10 cellular contexts compared by ENCODE assay signal in genomic region chr1:40042337-40042736, GRCh38. TPM values are rescaled to one million over a fixed set of nuclear protein-coding genes. Genes with fewer than 3 reads are reported as not detected.
A peak's percentile ranks its signal among the peaks of the same experiment; 100 is the strongest.
DNase-seq lines count a peak whose midpoint lies in the region; ATAC-seq and TF ChIP-seq lines count a peak whose summit lies in the region.
"Had no signal": no experiment of that assay in that cellular context is flagged by ENCODE, and none has a peak within 500 bp of the region (broad histone marks: within the 10 kb centered on the region; RNA-seq: fewer than 3 reads in every experiment).

No MANE protein-coding gene starts in this region.

- intact Hi-C loops in adrenal gland (cut with DNase I) = no loop called here

- no peaks in the 10 kb centered on the region for H3K9me3 ChIP-seq in adrenal gland (replicated peaks in 1 of 3)

- no peak for DNase-seq in GM12865 (ENCODE audit: low read depth)
- DNase-seq in RPMI7951 (ENCODE audit: low read depth) = peak; percentile 40
- no peak for DNase-seq in epithelial cell of proximal tubule (ENCODE audit: low read depth)
- DNase-seq in renal cortical epithelial cell (ENCODE audit: low read depth) = peak; percentile 47
- no peak for DNase-seq in adrenal gland
- DNase-seq in NCI-H526 treated with DMSO at 0.1 percent for 48 hours (lab: John Stamatoyannopoulos, UW) = no peak
- DNase-seq: NCI-H2171 treated with DMSO at 0.1 percent for 48 hours; stimulated activated CD4-positive, alpha-beta T cell treated with anti-CD3 and anti-CD28 coated beads, Interleukin-4, amount 100 ng/mL, for 1 hour had no signal

- H3K4me3 ChIP-seq in GM12865 (ENCODE audit: low read depth, low read length) (peak overlapping the region; percentile 84), epithelial cell of proximal tubule (ENCODE audit: low read depth, low read length) (peak overlapping the region; percentile 93), adrenal gland (peak overlapping the region in 1 of 4 donors; percentile 79)

- no peak for ATAC-seq in GM21515 (IDR thresholded peaks at IDR 0.05; ENCODE audit: unreplicated experiment)
- no peak for ATAC-seq in HG02973 (IDR thresholded peaks at IDR 0.05; ENCODE audit: unreplicated experiment)

- no peak overlapping the region for H3K27ac ChIP-seq in adrenal gland

- no peak for TF ChIP-seq POLR2A in adrenal gland (IDR thresholded peaks at IDR 0.05)

- H3K36me3 ChIP-seq in adrenal gland (replicated peaks in 1 of 2) = peaks cover 0 to 3% of the 10 kb centered on the region in 2 donors

- H3K27me3 ChIP-seq in adrenal gland = no peaks in the 10 kb centered on the region

- 74 to 82% (median 74%) methylated on average over 4 of the region's 4 CpGs for WGBS in adrenal gland, 4 donors

- no peak for TF ChIP-seq CTCF in GM12865 (IDR thresholded peaks at IDR 0.05; ENCODE audit: insufficient read depth, low read depth, low read length, missing control alignments)
- TF ChIP-seq CTCF in epithelial cell of proximal tubule (conservative IDR thresholded peaks at IDR 0.05; ENCODE audit: low read depth, low read length) = no peak
- no peak for TF ChIP-seq CTCF in adrenal gland (IDR thresholded peaks at IDR 0.05)

- peaks cover 13 to 67% of the 10 kb centered on the region in 2 donors for H3K4me1 ChIP-seq in adrenal gland (replicated peaks in 1 of 2)

RNA-seq across cellular contexts. Expression of gene CAP1, which starts 1.8 kb away (rescaled TPM):
- 539 and 593 TPM in 2 replicates for total RNA-seq in RPMI7951 (2014; rRNA removed; shearing (Covaris generic))
- 342 and 577 TPM in 2 replicates for total RNA-seq in epithelial cell of proximal tubule
- total RNA-seq in renal cortical epithelial cell = 503 and 992 TPM in 2 replicates
- total RNA-seq in adrenal gland = 100 to 1,000 TPM; 167 to 304 (median 217) TPM
- polyA plus RNA-seq in adrenal gland = 100 to 1,000 TPM in 1 of 3 donors, 10 to 100 TPM in 2; 59.9 to 234 (median 62.5) TPM

RNA-seq across cellular contexts. Expression of gene PPT1, which starts 54.7 kb away (rescaled TPM):
- 88.5 and 99.4 TPM in 2 replicates for total RNA-seq in RPMI7951 (2014; rRNA removed; shearing (Covaris generic))
- total RNA-seq in epithelial cell of proximal tubule (29.6 and 70.8 TPM in 2 replicates), renal cortical epithelial cell (29.0 and 51.4 TPM in 2 replicates), adrenal gland (100 to 1,000 TPM in 2 of 8 donors, 10 to 100 TPM in 6; 72.1 to 112 (median 80.8) TPM)
- 100 to 1,000 TPM in 1 of 3 donors, 10 to 100 TPM in 2; 55.3 to 136 (median 59.4) TPM for polyA plus RNA-seq in adrenal gland

Comparison
In these comparisons a context has a peak if more than half of its experiments do, and no peak if none do; other contexts are left out.
1. DNase-seq: peak in RPMI7951 (single experiment) and renal cortical epithelial cell (single experiment); none in GM12865 (single experiment), epithelial cell of proximal tubule (single experiment), adrenal gland (0 of 7) and NCI-H526 treated with DMSO at 0.1 percent for 48 hours (single experiment).